7 cellular contexts compared by ENCODE assay signal in genomic region chr16:67562918-67563707, GRCh38. TPM values are rescaled to one million over a fixed set of nuclear protein-coding genes. Genes with fewer than 3 reads are reported as not detected.
DNase-seq lines count a peak whose midpoint lies in the region; ATAC-seq and TF ChIP-seq lines count a peak whose summit lies in the region.

No MANE protein-coding gene starts in this region.

- no peaks in the 10 kb centered on the region for H3K9me3 ChIP-seq in effector memory CD4-positive, alpha-beta T cell (ENCODE audit: control insufficient read depth, low read length)
- no peaks in the 10 kb centered on the region for H3K9me3 ChIP-seq in mesenchymal stem cell (ENCODE audit: control insufficient read depth, low read length)

- peak overlapping the region; percentile 87 for H3K4me3 Mint-ChIP-seq in HFFc6
- peak overlapping the region; percentile 78 for H3K4me3 Mint-ChIP-seq in activated CD8-positive, alpha-beta T cell treated with anti-CD3 and anti-CD28 coated beads, Interleukin-2, amount 10 ng/mL, durations not matched to agents 7 days and 5 days

- H3K18ac ChIP-seq in mesenchymal stem cell (ENCODE audit: low read depth in 1 of 2, low read length in 2 of 2), result peak overlapping the region; percentile 99 to 100

- H2AK5ac ChIP-seq in mesenchymal stem cell (ENCODE audit: low read length, severe bottlenecking), result no peak overlapping the region

- H3K4me1 Mint-ChIP-seq in HFFc6 (ENCODE audit: low read depth), result peaks cover 31% of the 10 kb centered on the region
- H3K4me1 Mint-ChIP-seq in activated CD8-positive, alpha-beta T cell treated with anti-CD3 and anti-CD28 coated beads, Interleukin-2, amount 10 ng/mL, durations not matched to agents 7 days and 5 days (ENCODE audit: low read depth), result peaks cover 41% of the 10 kb centered on the region

- peak overlapping the region; percentile 96 for H3K9ac ChIP-seq in mesenchymal stem cell (ENCODE audit: low read length)

- WGBS in mesenchymal stem cell, result under 1% methylated on average over 81 of the region's 96 CpGs

- peak; percentile 33 for DNase-seq in HFFc6
- peak; percentile 85 for DNase-seq in NB4 (ENCODE audit: low read depth)
- peak; percentile 66 for DNase-seq in activated CD8-positive, alpha-beta T cell treated with anti-CD3 and anti-CD28 coated beads, Interleukin-2, amount 10 ng/mL, durations not matched to agents 7 days and 5 days
- DNase-seq in effector memory CD4-positive, alpha-beta T cell, result peak; percentile 35 to 53 (median 50)
- peak; percentile 73 for DNase-seq in mesenchymal stem cell
- DNase-seq in stimulated activated CD8-positive, alpha-beta memory T cell treated with anti-CD3 and anti-CD28 coated beads, Interleukin-2, amount 100 ng/mL, for 48 hours (ENCODE audit: low read depth in 2 of 2), result peak; percentile 40 to 43

- H3K4ac ChIP-seq in mesenchymal stem cell (ENCODE audit: low read depth in 1 of 2, low read length in 2 of 2), result peak overlapping the region; percentile 100

- peak overlapping the region; percentile 95 for H4K8ac ChIP-seq in mesenchymal stem cell (ENCODE audit: low read length)

- peak overlapping the region; percentile 100 for H3K23ac ChIP-seq in mesenchymal stem cell (ENCODE audit: low read length in 2 of 2)

- CTCF ChIA-PET in activated CD8-positive, alpha-beta T cell treated with anti-CD3 and anti-CD28 coated beads, Interleukin-2, amount 10 ng/mL, durations not matched to agents 7 days and 5 days (lab: Charles Lee), result interaction anchor here (0.7 to 13.2 kb wide), 24 partner anchors 8 to 156 kb away, joined by 3 to 296 read pairs (median 7); partner anchors contain the start of genes ACD, ATP6V0D1, CARMIL2 and GFOD2

- TF ChIP-seq POLR2A in GM15510 (IDR thresholded peaks at IDR 0.05; ENCODE audit: borderline replicate concordance, extremely low read depth, insufficient read length), result peak; percentile 65
- no peak for TF ChIP-seq POLR2A in NB4 (IDR thresholded peaks at IDR 0.05; ENCODE audit: extremely low read depth, insufficient read length)

- H3K4me2 ChIP-seq in mesenchymal stem cell (ENCODE audit: low read length, poor library complexity, severe bottlenecking), result peak overlapping the region; percentile 96

- peak overlapping the region; percentile 89 for H2BK5ac ChIP-seq in mesenchymal stem cell (ENCODE audit: low read depth, low read length, poor library complexity, severe bottlenecking)

- peak overlapping the region; percentile 74 to 100 for H3K14ac ChIP-seq in mesenchymal stem cell (ENCODE audit: low read length in 2 of 2)

- H3K79me1 ChIP-seq in mesenchymal stem cell (replicated peaks; ENCODE audit: low read length, poor library complexity, severe bottlenecking), result peaks cover 10% of the 10 kb centered on the region

- peak overlapping the region; percentile 98 for H4K91ac ChIP-seq in mesenchymal stem cell (ENCODE audit: low read length)

- H3K27ac Mint-ChIP-seq in HFFc6, result peak overlapping the region; percentile 89
- H3K27ac Mint-ChIP-seq in activated CD8-positive, alpha-beta T cell treated with anti-CD3 and anti-CD28 coated beads, Interleukin-2, amount 10 ng/mL, durations not matched to agents 7 days and 5 days, result peak overlapping the region; percentile 95

- POLR2A ChIA-PET in activated CD8-positive, alpha-beta T cell treated with anti-CD3 and anti-CD28 coated beads, Interleukin-2, amount 10 ng/mL, durations not matched to agents 7 days and 5 days (lab: Charles Lee), result interaction anchor here (1.2 to 6.7 kb wide), 18 partner anchors 9 to 372 kb away, joined by 3 to 117 read pairs (median 8); partner anchors contain the start of genes ACD, ATP6V0D1, C16orf86 and CARMIL2

- H2BK15ac ChIP-seq in mesenchymal stem cell (ENCODE audit: low read depth, poor library complexity, severe bottlenecking), result peak overlapping the region; percentile 96

- no peaks in the 10 kb centered on the region for H3K27me3 Mint-ChIP-seq in HFFc6 (ENCODE audit: insufficient read depth)
- H3K27me3 Mint-ChIP-seq in activated CD8-positive, alpha-beta T cell treated with anti-CD3 and anti-CD28 coated beads, Interleukin-2, amount 10 ng/mL, durations not matched to agents 7 days and 5 days (ENCODE audit: low read depth), result no peaks in the 10 kb centered on the region

- no peaks in the 10 kb centered on the region for H3K27me3 ChIP-seq in effector memory CD4-positive, alpha-beta T cell (replicated peaks; ENCODE audit: control insufficient read depth, insufficient read depth, low read length, poor library complexity, severe bottlenecking)
- H3K27me3 ChIP-seq in mesenchymal stem cell (ENCODE audit: control insufficient read depth in 1 of 2, insufficient read depth in 1 of 2, low read length in 2 of 2), result no peaks in the 10 kb centered on the region

- no peaks in the 10 kb centered on the region for H3K9me3 Mint-ChIP-seq in HFFc6
- no peaks in the 10 kb centered on the region for H3K9me3 Mint-ChIP-seq in activated CD8-positive, alpha-beta T cell treated with anti-CD3 and anti-CD28 coated beads, Interleukin-2, amount 10 ng/mL, durations not matched to agents 7 days and 5 days (ENCODE audit: insufficient read depth)

- H2BK120ac ChIP-seq in mesenchymal stem cell (ENCODE audit: low read depth, low read length), result peak overlapping the region; percentile 71

- H3K27ac ChIP-seq in effector memory CD4-positive, alpha-beta T cell (ENCODE audit: insufficient read depth, low read length, poor library complexity, severe bottlenecking), result peak overlapping the region; percentile 95
- H3K27ac ChIP-seq in mesenchymal stem cell (ENCODE audit: low read length, poor library complexity, severe bottlenecking), result peak overlapping the region; percentile 86

- H3K36me3 Mint-ChIP-seq in HFFc6 (ENCODE audit: low read depth), result 0 out of 2 replicates have a peak, but pooled peaks cover 4% of the 10 kb centered on the region
- peaks cover 21% of the 10 kb centered on the region for H3K36me3 Mint-ChIP-seq in activated CD8-positive, alpha-beta T cell treated with anti-CD3 and anti-CD28 coated beads, Interleukin-2, amount 10 ng/mL, durations not matched to agents 7 days and 5 days (ENCODE audit: low read depth)

- H3K4me1 ChIP-seq in effector memory CD4-positive, alpha-beta T cell (ENCODE audit: control insufficient read depth, insufficient read depth, low read length, poor library complexity, severe bottlenecking), result peaks cover 23% of the 10 kb centered on the region
- H3K4me1 ChIP-seq in mesenchymal stem cell (ENCODE audit: control insufficient read depth, insufficient read depth, low read depth, low read length), result peaks cover 5% of the 10 kb centered on the region

- peak overlapping the region; percentile 99 for H2AFZ ChIP-seq in mesenchymal stem cell (ENCODE audit: low read depth, low read length)

- peak overlapping the region; percentile 87 for H3K4me3 ChIP-seq in NB4 (ENCODE audit: low read depth, low read length)
- H3K4me3 ChIP-seq in effector memory CD4-positive, alpha-beta T cell (ENCODE audit: insufficient read depth, low read depth, low read length, poor library complexity, severe bottlenecking), result peak overlapping the region; percentile 96
- peak overlapping the region; percentile 85 to 98 for H3K4me3 ChIP-seq in mesenchymal stem cell (ENCODE audit: insufficient read depth in 1 of 2, low read depth in 1 of 2, low read length in 2 of 2)

- peak overlapping the region in 1 of 2 experiments; percentile 97 for H2BK12ac ChIP-seq in mesenchymal stem cell (ENCODE audit: low read length in 2 of 2)

- no peaks in the 10 kb centered on the region for H3K36me3 ChIP-seq in effector memory CD4-positive, alpha-beta T cell (ENCODE audit: control insufficient read depth, insufficient read depth, low read length)
- H3K36me3 ChIP-seq in mesenchymal stem cell (ENCODE audit: control insufficient read depth in 1 of 2, insufficient read depth in 2 of 2, low read depth in 1 of 2, low read length in 2 of 2), result no peaks in the 10 kb centered on the region

- TF ChIP-seq CTCF in HFFc6 (IDR thresholded peaks at IDR 0.05), result peak; percentile 49; the same call in 1 of the 2 replicates
- TF ChIP-seq CTCF in NB4 (IDR thresholded peaks at IDR 0.05; ENCODE audit: low read depth, low read length), result peak; percentile 7

- ATAC-seq in activated CD8-positive, alpha-beta T cell treated with anti-CD3 and anti-CD28 coated beads, Interleukin-2, amount 10 ng/mL, durations not matched to agents 7 days and 5 days, result peak; percentile 11

RNA-seq across cellular contexts. Expression of gene CTCF, which starts 0.8 kb away (rescaled TPM):
- 10 to 100 TPM; 22.6 to 31.1 (median 29.4) TPM for total RNA-seq in HFFc6 (2021; fragmentation: NEBNext Ultra II Directional; extraction: Animal tissue kit (Norgen Biotek cat#: 25700))
- 10 to 100 TPM; 77.4 to 79.8 TPM for total RNA-seq in activated CD8-positive, alpha-beta T cell treated with anti-CD3 and anti-CD28 coated beads, Interleukin-2, amount 10 ng/mL, durations not matched to agents 7 days and 5 days
- polyA plus RNA-seq in mesenchymal stem cell (2013, experiment 1 of 2), result 19.8 TPM
- 18.5 TPM for polyA plus RNA-seq in mesenchymal stem cell (2013, experiment 2 of 2)

RNA-seq across cellular contexts. Expression of gene RIPOR1, which starts 34.5 kb away (rescaled TPM):
- 100 to 1,000 TPM in 1 of 6 experiments, 10 to 100 TPM in 5; 72.2 to 101 (median 82.9) TPM for total RNA-seq in HFFc6 (2021; fragmentation: NEBNext Ultra II Directional; extraction: Animal tissue kit (Norgen Biotek cat#: 25700))
- 10 to 100 TPM; 10.6 to 13.7 TPM for total RNA-seq in activated CD8-positive, alpha-beta T cell treated with anti-CD3 and anti-CD28 coated beads, Interleukin-2, amount 10 ng/mL, durations not matched to agents 7 days and 5 days
- polyA plus RNA-seq in mesenchymal stem cell (2013, experiment 1 of 2), result 59.7 TPM
- 58.4 TPM for polyA plus RNA-seq in mesenchymal stem cell (2013, experiment 2 of 2)

Comparison
In these comparisons a context has a peak if more than half of its experiments do, and no peak if none do; other contexts are left out.
1. Peak in every context shown above with its lines: DNase-seq, ATAC-seq, H3K4me3 ChIP-seq and H3K27ac ChIP-seq.
2. DNase-seq: peak in every context shown above with its lines; median percentile 85 in NB4; 73 in mesenchymal stem cell; 66 in activated CD8-positive, alpha-beta T cell treated with anti-CD3 and anti-CD28 coated beads, Interleukin-2, amount 10 ng/mL, durations not matched to agents 7 days and 5 days; 50 in effector memory CD4-positive, alpha-beta T cell; 42 in stimulated activated CD8-positive, alpha-beta memory T cell treated with anti-CD3 and anti-CD28 coated beads, Interleukin-2, amount 100 ng/mL, for 48 hours; 33 in HFFc6.
3. RNA of gene RIPOR1, which starts 34.5 kb away (total RNA-seq): 72.2 to 101 TPM in HFFc6; 10.6 to 13.7 TPM in activated CD8-positive, alpha-beta T cell treated with anti-CD3 and anti-CD28 coated beads, Interleukin-2, amount 10 ng/mL, durations not matched to agents 7 days and 5 days; every median in the first group is over 4 times any median in the second.